8 cellular contexts compared by ENCODE assay signal in the genomic region with DNA sequence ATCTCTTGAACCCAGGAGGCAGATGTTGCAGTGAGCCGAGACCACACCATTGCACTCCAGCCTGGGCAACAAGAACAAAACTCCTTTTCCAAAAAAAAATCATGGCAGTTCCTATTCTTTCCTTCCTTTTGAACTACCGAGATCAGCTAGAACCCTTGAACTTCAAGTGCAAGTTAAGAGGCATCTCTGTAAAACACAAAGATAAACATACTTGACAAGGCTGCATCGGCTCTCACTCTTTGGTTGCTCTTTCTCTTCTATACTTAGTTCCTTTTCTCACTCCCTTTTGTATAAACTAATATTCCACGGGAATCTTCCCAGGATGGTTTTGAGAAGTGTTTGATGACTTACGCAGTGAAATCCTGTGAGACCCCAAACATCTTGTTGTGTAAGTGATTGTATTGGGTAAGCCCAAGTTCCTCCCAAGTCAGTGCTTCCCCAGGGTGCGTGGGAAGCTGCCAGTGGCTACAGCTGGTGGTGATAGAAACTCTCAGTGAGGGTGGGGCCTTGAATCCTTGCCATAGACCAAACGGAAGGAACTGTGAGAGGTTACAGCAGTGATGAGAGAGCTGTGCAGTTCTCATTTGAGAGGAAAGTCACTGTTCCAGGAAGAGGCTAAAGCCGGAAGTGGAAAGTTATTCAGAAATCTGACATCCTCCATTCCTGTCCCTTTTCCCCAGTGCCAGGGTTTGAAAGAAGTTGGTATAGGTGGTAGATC. TPM values are rescaled to one million over a fixed set of nuclear protein-coding genes. Genes with fewer than 3 reads are reported as not detected.
A peak's percentile ranks its signal among the peaks of the same experiment; 100 is the strongest.
DNase-seq lines count a peak whose midpoint lies in the region; ATAC-seq and TF ChIP-seq lines count a peak whose summit lies in the region.

No MANE protein-coding gene starts in this region.

- no peaks in the 10 kb centered on the region for H3K9me3 ChIP-seq in adrenal gland (replicated peaks in 1 of 3)

- H3K4me3 ChIP-seq in adrenal gland = no peak overlapping the region

- peak; percentile 64 for ATAC-seq in HG02981 (IDR thresholded peaks at IDR 0.05; ENCODE audit: unreplicated experiment)
- no peak for ATAC-seq in stimulated activated effector memory CD8-positive, alpha-beta T cell treated with anti-CD3 and anti-CD28 coated beads, Interleukin-12 subunit alpha, Interleukin-12 subunit beta, amount 100 ng/mL, for 72 hours
- ATAC-seq in HG02973 (IDR thresholded peaks at IDR 0.05; ENCODE audit: unreplicated experiment) = no peak
- no peak for ATAC-seq in HG03039 (IDR thresholded peaks at IDR 0.05; ENCODE audit: unreplicated experiment)

- no peaks in the 10 kb centered on the region for H3K9me3 Mint-ChIP-seq in stimulated activated effector memory CD8-positive, alpha-beta T cell treated with anti-CD3 and anti-CD28 coated beads, Interleukin-12 subunit alpha, Interleukin-12 subunit beta, amount 100 ng/mL, for 72 hours

- 51 to 58% (median 53%) methylated on average over 8 of the region's 8 CpGs for WGBS in adrenal gland, 4 donors

- no peak for TF ChIP-seq POLR2A in adrenal gland (IDR thresholded peaks at IDR 0.05)

- intact Hi-C loops in adrenal gland (cut with DNase I) = no loop called here

- H3K27ac Mint-ChIP-seq in stimulated activated effector memory CD8-positive, alpha-beta T cell treated with anti-CD3 and anti-CD28 coated beads, Interleukin-12 subunit alpha, Interleukin-12 subunit beta, amount 100 ng/mL, for 72 hours = peak overlapping the region; percentile 64

- DNase-seq in Ammon's horn (ENCODE audit: low spot score) (peak; percentile 95), adrenal gland (peak; percentile 63 to 91 (median 82)), hepatic stellate cell (ENCODE audit: low spot score) (peak; percentile 63), HPDE6-E6E7 (ENCODE audit: extremely low spot score) (no peak)
- DNase-seq in stimulated activated effector memory CD8-positive, alpha-beta T cell treated with anti-CD3 and anti-CD28 coated beads, Interleukin-12 subunit alpha, Interleukin-12 subunit beta, amount 100 ng/mL, for 72 hours (ENCODE audit: low spot score in 2 of 2) = no peak

- H3K36me3 ChIP-seq in adrenal gland (replicated peaks in 1 of 2) = peaks cover 0 to 12% of the 10 kb centered on the region in 2 donors

- H3K27me3 ChIP-seq in adrenal gland = no peaks in the 10 kb centered on the region

- H3K4me1 Mint-ChIP-seq in stimulated activated effector memory CD8-positive, alpha-beta T cell treated with anti-CD3 and anti-CD28 coated beads, Interleukin-12 subunit alpha, Interleukin-12 subunit beta, amount 100 ng/mL, for 72 hours = no peaks in the 10 kb centered on the region

- peaks cover 0 to 35% of the 10 kb centered on the region in 2 donors for H3K4me1 ChIP-seq in adrenal gland (replicated peaks in 1 of 2)

- H3K4me3 Mint-ChIP-seq in stimulated activated effector memory CD8-positive, alpha-beta T cell treated with anti-CD3 and anti-CD28 coated beads, Interleukin-12 subunit alpha, Interleukin-12 subunit beta, amount 100 ng/mL, for 72 hours = no peak overlapping the region

- H3K36me3 Mint-ChIP-seq in stimulated activated effector memory CD8-positive, alpha-beta T cell treated with anti-CD3 and anti-CD28 coated beads, Interleukin-12 subunit alpha, Interleukin-12 subunit beta, amount 100 ng/mL, for 72 hours = peaks cover 100% of the 10 kb centered on the region

- no peak for TF ChIP-seq CTCF in adrenal gland (IDR thresholded peaks at IDR 0.05)

- H3K27ac ChIP-seq in adrenal gland = peak overlapping the region; percentile 14 to 95 (median 83)

RNA-seq across cellular contexts. Expression of a gene that starts 24.1 kb away (rescaled TPM):
- 10 to 100 TPM in 3 of 8 donors, 1 to 10 TPM in 5; 2.9 to 18.3 (median 4.9) TPM for total RNA-seq in adrenal gland
- 10 to 100 TPM in 2 of 3 donors, 1 to 10 TPM in 1; 1.0 to 13.9 (median 10.4) TPM for polyA plus RNA-seq in adrenal gland

RNA-seq across cellular contexts. Expression of a gene that starts 28.8 kb away (rescaled TPM):
- 10 to 100 TPM in 1 of 8 donors, 1 to 10 TPM in 7; 3.9 to 12.2 (median 6.9) TPM for total RNA-seq in adrenal gland
- polyA plus RNA-seq in adrenal gland = 1 to 10 TPM; 4.3 to 8.3 (median 7.9) TPM

RNA-seq across cellular contexts. Expression of a gene that starts 43.0 kb away (rescaled TPM):
- 10 to 100 TPM; 35.2 to 73.7 (median 49.4) TPM for total RNA-seq in adrenal gland
- 10 to 100 TPM; 23.2 to 34.7 (median 30.4) TPM for polyA plus RNA-seq in adrenal gland

Comparison
In these comparisons a context has a peak if more than half of its experiments do, and no peak if none do; other contexts are left out.
1. DNase-seq: peak in Ammon's horn (single experiment), adrenal gland (7 of 7) and hepatic stellate cell (single experiment); none in stimulated activated effector memory CD8-positive, alpha-beta T cell treated with anti-CD3 and anti-CD28 coated beads, Interleukin-12 subunit alpha, Interleukin-12 subunit beta, amount 100 ng/mL, for 72 hours (0 of 2) and HPDE6-E6E7 (single experiment).